26 cellular contexts compared by ENCODE assay signal in the genomic region with DNA sequence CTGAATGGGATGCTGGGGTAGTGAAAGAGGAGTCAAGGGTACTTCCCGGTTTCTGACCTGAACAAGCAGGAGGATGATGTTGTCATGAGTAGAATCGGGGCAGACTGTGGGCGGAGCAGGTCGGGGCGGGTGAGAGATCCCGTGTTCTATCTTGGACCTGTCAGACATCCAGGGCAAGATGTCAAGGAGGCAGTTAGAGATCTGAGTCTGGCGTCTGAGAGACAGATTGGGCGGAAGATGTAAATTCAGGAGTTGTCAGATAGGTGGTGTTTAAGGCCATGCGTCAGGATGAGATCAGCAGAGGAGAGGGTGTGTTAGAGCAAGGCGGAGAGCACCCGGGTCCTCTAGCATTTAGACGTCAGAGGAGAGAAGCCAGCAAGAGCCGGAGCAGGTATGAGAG.
"Had no signal": no experiment of that assay in that cellular context is flagged by ENCODE, and none has a peak within 500 bp of the region (broad histone marks: within the 10 kb centered on the region; RNA-seq: fewer than 3 reads in every experiment).

No MANE protein-coding gene starts in this region.

- H3K36me3 ChIP-seq: brain microvascular endothelial cell, cardiac muscle cell had no signal

- H3K4me3 Mint-ChIP-seq: activated CD4-positive, alpha-beta memory T cell treated with anti-CD3 and anti-CD28 coated beads, Interleukin-2, amount 10 ng/mL, durations not matched to agents 7 days and 5 days; activated naive CD4-positive, alpha-beta T cell treated with anti-CD3 and anti-CD28 coated beads for 36 hours; activated naive CD8-positive, alpha-beta T cell; activated T-helper 17 cell treated with anti-CD3 and anti-CD28 coated beads, Interleukin-2, amount 50 U/mL, for 72 hours; T-cell had no signal

- H3K4me3 ChIP-seq: cardiac muscle cell, SK-N-MC had no signal

- DNase-seq: activated CD4-positive, alpha-beta memory T cell treated with anti-CD3 and anti-CD28 coated beads, Interleukin-2, amount 10 ng/mL, durations not matched to agents 7 days and 5 days; activated CD4-positive, alpha-beta T cell treated with anti-CD3 and anti-CD28 coated beads, Interleukin-2, amount 50 U/mL, for 1 hour; activated CD4-positive, CD25-positive, alpha-beta regulatory T cell; activated gamma-delta T cell; activated naive CD4-positive, alpha-beta T cell treated with anti-CD3 and anti-CD28 coated beads for 36 hours; activated T-cell treated with anti-CD3 and anti-CD28 coated beads for 4 hours; activated T-cell treated with anti-CD3 and anti-CD28 coated beads, Interleukin-2, amount 50 U/mL, for 48 hours; brain microvascular endothelial cell; cerebellar nuclear complex; KG1; NCI-H1092; NCI-H1417 treated with DMSO at 0.1 percent for 48 hours; NCI-H1694; NCI-H2029 treated with DMSO at 0.1 percent for 48 hours; NCI-H345; NCI-H510A; NCI-H526 treated with DMSO at 0.1 percent for 48 hours; NCI-H82; RPMI8226; T-cell had no signal

- ATAC-seq: activated T-helper 17 cell treated with anti-CD3 and anti-CD28 coated beads, Interleukin-2, amount 50 U/mL, for 72 hours; Right ventricle myocardium inferior; T-cell had no signal

- H3K36me3 Mint-ChIP-seq: activated naive CD8-positive, alpha-beta T cell; T-cell had no signal

- H3K27ac ChIP-seq: brain microvascular endothelial cell, cardiac muscle cell, SK-N-MC, VCaP had no signal

- H3K4me1 Mint-ChIP-seq: activated CD4-positive, alpha-beta memory T cell treated with anti-CD3 and anti-CD28 coated beads, Interleukin-2, amount 10 ng/mL, durations not matched to agents 7 days and 5 days; activated T-helper 17 cell treated with anti-CD3 and anti-CD28 coated beads, Interleukin-2, amount 50 U/mL, for 72 hours; T-cell had no signal

- H3K27me3 ChIP-seq: cardiac muscle cell had no signal

- H3K9me3 Mint-ChIP-seq: activated CD4-positive, alpha-beta memory T cell treated with anti-CD3 and anti-CD28 coated beads, Interleukin-2, amount 10 ng/mL, durations not matched to agents 7 days and 5 days; activated naive CD4-positive, alpha-beta T cell treated with anti-CD3 and anti-CD28 coated beads for 36 hours; activated T-helper 17 cell treated with anti-CD3 and anti-CD28 coated beads, Interleukin-2, amount 50 U/mL, for 72 hours; T-cell had no signal

- H3K27ac Mint-ChIP-seq: activated CD4-positive, alpha-beta memory T cell treated with anti-CD3 and anti-CD28 coated beads, Interleukin-2, amount 10 ng/mL, durations not matched to agents 7 days and 5 days; activated naive CD4-positive, alpha-beta T cell treated with anti-CD3 and anti-CD28 coated beads for 36 hours; activated naive CD8-positive, alpha-beta T cell; activated T-helper 17 cell treated with anti-CD3 and anti-CD28 coated beads, Interleukin-2, amount 50 U/mL, for 72 hours; T-cell had no signal
